Comparison of ENCODE assay signal across 20 cellular contexts in the genomic region with DNA sequence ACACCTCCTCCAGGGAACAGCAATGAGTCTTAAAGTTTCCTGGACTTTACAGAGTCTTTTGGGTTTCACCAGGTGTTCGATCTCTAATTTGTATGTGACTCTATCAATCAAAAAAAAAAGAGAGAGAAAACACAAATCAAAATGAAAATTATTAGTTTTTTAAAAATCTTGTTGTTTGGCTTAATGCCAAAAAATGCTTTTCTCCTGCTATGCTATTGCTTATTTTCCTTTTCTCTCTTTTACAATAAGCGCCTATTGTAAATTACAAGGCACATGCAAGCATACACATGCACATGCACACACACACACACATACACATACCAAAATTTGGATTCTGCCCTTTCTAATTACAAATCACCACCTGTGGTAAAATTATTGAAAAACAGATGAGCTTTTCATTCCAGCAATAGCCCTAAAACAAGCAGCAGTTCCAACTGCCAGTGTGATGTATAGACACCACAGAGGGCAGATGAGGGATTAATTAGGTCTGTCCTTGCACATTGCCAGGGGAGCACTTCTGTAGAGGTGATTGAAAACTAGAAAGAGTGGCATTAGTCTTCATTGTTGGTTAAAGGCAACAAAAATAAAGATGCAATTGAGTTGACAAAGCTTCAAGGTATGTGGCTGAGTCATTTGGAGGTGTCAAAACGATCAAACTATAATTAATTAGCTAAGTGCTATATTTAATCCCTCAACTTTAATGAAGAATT.
DNase-seq lines count a peak whose midpoint lies in the region; ATAC-seq, FAIRE-seq and TF ChIP-seq lines count a peak whose summit lies in the region.
"Had no signal": no experiment of that assay in that cellular context is flagged by ENCODE, and none has a peak within 500 bp of the region (broad histone marks: within the 10 kb centered on the region; RNA-seq: fewer than 3 reads in every experiment).

No MANE protein-coding gene starts in this region.

- TF ChIP-seq CTCF in bronchial epithelial cell (IDR thresholded peaks at IDR 0.05; ENCODE audit: insufficient read depth, low read length, severe bottlenecking) (no peak), WTC11 (IDR thresholded peaks at IDR 0.05) (no peak)

- no peak overlapping the region for H3K4me3 Mint-ChIP-seq in WTC11
- H3K4me3 Mint-ChIP-seq: B cell; CD8-positive, alpha-beta T cell; HFFc6; IgD-negative memory B cell had no signal

- H3K27ac Mint-ChIP-seq in WTC11 = no peak overlapping the region
- H3K27ac Mint-ChIP-seq: B cell; CD8-positive, alpha-beta T cell; HFFc6; IgD-negative memory B cell had no signal

- CTCF ChIA-PET in WTC11 (lab: Charles Lee) = no interaction called here

- peak; percentile 17 for DNase-seq in NCI-H82 (lab: John Stamatoyannopoulos, UW)
- DNase-seq in NCI-H82 treated with DMSO at 0.1 percent for 48 hours (lab: John Stamatoyannopoulos, UW; ENCODE audit: unreplicated experiment) = no peak
- peak; percentile 44 for DNase-seq in NCI-H69 (lab: John Stamatoyannopoulos, UW)
- DNase-seq in bronchial epithelial cell (ENCODE audit: low read depth) = peak; percentile 5
- DNase-seq in renal cortical epithelial cell (ENCODE audit: low read depth) = peak; percentile 23
- DNase-seq in WTC11 (ENCODE audit: low spot score) = no peak
- DNase-seq: Calu3; CD8-positive, alpha-beta T cell; DMS79 treated with DMSO at 0.1 percent for 48 hours; GF-D8; GOT3; H7; HFFc6 had no signal

- H3K36me3 ChIP-seq in bronchial epithelial cell (ENCODE audit: control insufficient read depth, insufficient read depth, low read length) = no peaks in the 10 kb centered on the region
- H3K36me3 ChIP-seq: BLaER1 treated with 17β-estradiol and CSF1 and Interleukin-3, amounts not matched to agents 10 nM and 100 nM had no signal

- peaks cover 11% of the 10 kb centered on the region for H3K4me1 Mint-ChIP-seq in WTC11
- H3K4me1 Mint-ChIP-seq: B cell, IgD-negative memory B cell had no signal

- H3K27me3 Mint-ChIP-seq in WTC11 (ENCODE audit: low read depth) = no peaks in the 10 kb centered on the region
- H3K27me3 Mint-ChIP-seq: B cell, IgD-negative memory B cell had no signal

- POLR2A ChIA-PET in WTC11 (lab: Charles Lee) = no interaction called here

- no peak for FAIRE-seq in bronchial epithelial cell (lab: Jason Lieb, UNC)
- FAIRE-seq: GM19239, HTR-8/SVneo had no signal

- ATAC-seq in WTC11 = no peak
- no peak for ATAC-seq in GM21825 (IDR thresholded peaks at IDR 0.05; ENCODE audit: unreplicated experiment)
- ATAC-seq: CD8-positive, alpha-beta T cell; HCT116 had no signal

- no peaks in the 10 kb centered on the region for H3K36me3 Mint-ChIP-seq in WTC11
- H3K36me3 Mint-ChIP-seq: CD8-positive, alpha-beta T cell; IgD-negative memory B cell had no signal

- H3K27me3 ChIP-seq in bronchial epithelial cell (ENCODE audit: control insufficient read depth, insufficient read depth, low read length) = no peaks in the 10 kb centered on the region
- H3K27me3 ChIP-seq: BLaER1 treated with 17β-estradiol and CSF1 and Interleukin-3, amounts not matched to agents 10 nM and 100 nM had no signal

- H3K4me3 ChIP-seq in bronchial epithelial cell (ENCODE audit: low read depth, low read length) = no peak overlapping the region
- H3K4me3 ChIP-seq: BLaER1 treated with 17β-estradiol and CSF1 and Interleukin-3, amounts not matched to agents 10 nM and 100 nM had no signal

- H3K9me3 Mint-ChIP-seq in WTC11 = no peaks in the 10 kb centered on the region

TF ChIP-seq in WTC11, 78 proteins besides CTCF, POLR2A, EP300 and RAD21:
- TF ChIP-seq ZNF263 (CRISPR knock-in tag; IDR thresholded peaks at IDR 0.05; ENCODE audit: low read depth) = no peak
TF ChIP-seq in WTC11: peak in this region for 0.

Comparison
In these comparisons a context has a peak if more than half of its experiments do, and no peak if none do; other contexts are left out.
1. DNase-seq: peak in NCI-H82 (single experiment), NCI-H69 (single experiment), bronchial epithelial cell (single experiment) and renal cortical epithelial cell (single experiment); none in NCI-H82 treated with DMSO at 0.1 percent for 48 hours (single experiment) and WTC11 (single experiment).